In the genomic region with DNA sequence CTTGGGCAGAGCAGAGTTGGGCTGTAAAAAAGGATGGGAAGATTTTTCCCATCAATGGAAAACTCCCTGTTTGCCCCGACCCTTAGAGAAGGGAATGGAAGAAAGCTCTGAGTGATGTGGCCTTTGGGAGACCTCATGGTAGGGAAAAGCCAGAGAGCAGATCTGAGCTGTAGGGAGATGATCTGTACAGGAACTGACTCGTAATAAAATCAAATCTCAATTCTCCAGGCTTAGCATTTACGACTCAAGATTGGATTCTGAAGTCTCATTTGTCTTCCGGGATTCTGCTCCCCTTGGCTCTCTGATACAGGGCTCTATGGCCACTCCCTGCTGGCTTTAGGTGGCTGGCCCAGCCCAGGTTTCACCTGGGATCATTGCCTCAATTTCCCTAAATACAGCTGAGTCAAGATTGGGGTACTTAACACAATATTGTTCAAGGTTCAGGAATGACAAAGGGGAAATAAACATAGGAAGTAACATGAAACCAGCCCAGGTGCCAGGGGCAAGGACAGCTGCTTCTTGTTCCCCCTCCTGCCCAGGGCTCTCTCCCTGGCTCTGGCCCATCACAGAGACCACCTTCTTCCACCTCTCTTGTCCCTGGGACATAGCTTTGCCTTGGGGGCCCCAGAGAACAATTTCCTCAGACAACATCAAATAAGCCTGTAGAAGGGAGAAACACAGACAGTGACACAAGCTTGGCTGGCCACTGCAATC, we compare ENCODE assay signal across 15 cellular contexts. TPM values are rescaled to one million over a fixed set of nuclear protein-coding genes. Genes with fewer than 3 reads are reported as not detected.
A peak's percentile ranks its signal among the peaks of the same experiment; 100 is the strongest.
DNase-seq lines count a peak whose midpoint lies in the region; TF ChIP-seq lines count a peak whose summit lies in the region.
"Had no signal": no experiment of that assay in that cellular context is flagged by ENCODE, and none has a peak within 500 bp of the region (broad histone marks: within the 10 kb centered on the region; RNA-seq: fewer than 3 reads in every experiment).

No MANE protein-coding gene starts in this region.

- TF ChIP-seq CTCF in AG04450 (IDR thresholded peaks at IDR 0.05; ENCODE audit: low read depth, low read length), result no peak

- no peaks in the 10 kb centered on the region for H3K9me3 ChIP-seq in AG04450 (ENCODE audit: control insufficient read depth, insufficient read depth, low read length)

- CTCF ChIA-PET in AG04450 (lab: Charles Lee), result interaction anchor here (1.1 to 1.6 kb wide), 8 partner anchors 13 to 143 kb away, joined by 3 to 8 read pairs (median 3); a partner anchor contains a TSS

- peak overlapping the region; percentile 98 for H3K27ac ChIP-seq in AG04450 (ENCODE audit: low read depth, low read length)

- no peak overlapping the region for H3K4me3 ChIP-seq in AG04450 (ENCODE audit: low read depth, low read length)
- H3K4me3 ChIP-seq: tibial nerve had no signal

- no peaks in the 10 kb centered on the region for H3K27me3 ChIP-seq in AG04450 (ENCODE audit: control insufficient read depth, insufficient read depth, low read length)
- H3K27me3 ChIP-seq: tibial nerve had no signal

- POLR2A ChIA-PET in AG04450 (lab: Yijun Ruan, JAX), result interaction anchor here (0.6 to 1.7 kb wide), 5 partner anchors 9 to 124 kb away, joined by 3 to 6 read pairs (median 5); no protein-coding TSS in a partner anchor

- DNase-seq in AG04450 (ENCODE audit: low read depth, low spot score) (no peak), LHCN-M2 (ENCODE audit: low read depth) (peak; percentile 45), astrocyte of the hippocampus (ENCODE audit: low read depth, low spot score) (peak; percentile 16), mesenteric fat pad (ENCODE audit: low spot score) (peak; percentile 47), KG1 (lab: John Stamatoyannopoulos, UW) (no peak), DMS79 (lab: John Stamatoyannopoulos, UW) (no peak), hippocampal formation (lab: John Stamatoyannopoulos, UW) (no peak), SHP77 treated with DMSO at 0.1 percent for 48 hours (lab: John Stamatoyannopoulos, UW) (no peak)
- DNase-seq: activated CD4-positive, CD25-positive, alpha-beta regulatory T cell treated with anti-CD3 and anti-CD28 coated beads, Interleukin-2, amount 50 U/mL, for 72 hours; erythroblast; NCI-H2029; T-helper 1 cell had no signal

RNA-seq across cellular contexts. Expression of a gene that starts 38.4 kb away (rescaled TPM):
- polyA plus RNA-seq in AG04450 (2011; rRNA removed), result 915 and 1,307 TPM in 2 replicates
- polyA minus RNA-seq in AG04450 (2011; rRNA and poly(A)+ RNA removed), result 1,003 and 1,444 TPM in 2 replicates
- total RNA-seq in LHCN-M2 (2014; rRNA removed) (221 and 333 TPM in 2 replicates), mesenteric fat pad (33.4 TPM)
- 445 TPM for polyA plus RNA-seq in LHCN-M2 (2012)
- total RNA-seq: activated naive CD4-positive, alpha-beta T cell treated with anti-CD3 and anti-CD28 coated beads, Interleukin-2, amount 50 U/mL, for 72 hours had no signal
- polyA plus RNA-seq: IgD-negative memory B cell had no signal

Comparison
In these comparisons a context has a peak if more than half of its experiments do, and no peak if none do; other contexts are left out.
1. DNase-seq: peak in LHCN-M2 (single experiment), astrocyte of the hippocampus (single experiment) and mesenteric fat pad (single experiment); none in AG04450 (single experiment), KG1 (single experiment), DMS79 (single experiment), hippocampal formation (0 of 2) and SHP77 treated with DMSO at 0.1 percent for 48 hours (single experiment).